22 cellular contexts compared by ENCODE assay signal in genomic region chr3:53661480-53661879, GRCh38.
DNase-seq lines count a peak whose midpoint lies in the region; ATAC-seq, FAIRE-seq and TF ChIP-seq lines count a peak whose summit lies in the region.
"Had no signal": no experiment of that assay in that cellular context is flagged by ENCODE, and none has a peak within 500 bp of the region (broad histone marks: within the 10 kb centered on the region; RNA-seq: fewer than 3 reads in every experiment).

No MANE protein-coding gene starts in this region.

- H3K27ac ChIP-seq in cardiac muscle cell (peak overlapping the region; percentile 79), heart right ventricle (no peak overlapping the region), K562 (ENCODE audit: extremely low read depth, low read depth, low read length) (no peak overlapping the region)
- H3K27ac ChIP-seq: 22Rv1; BLaER1 treated with 17β-estradiol and CSF1 and Interleukin-3, amounts not matched to agents 10 nM and 100 nM; GM23248 had no signal

- intact Hi-C loops in heart right ventricle (cut with DNase I) (no loop called here), K562 (cut with micrococcal nuclease) (no loop called here)

- no TSS peak for BruUV-seq in K562 (replicated peaks; lab: Mats Ljungman, UMichigan)

- peaks cover 19% of the 10 kb centered on the region for H3K36me3 Mint-ChIP-seq in nephron (ENCODE audit: low read depth)
- H3K36me3 Mint-ChIP-seq: CD14-positive monocyte had no signal

- FAIRE-seq in K562 (lab: Jason Lieb, UNC), result no peak
- FAIRE-seq: A204.1, D721Med, GM12892 had no signal

- H3K27me3 ChIP-seq in cardiac muscle cell (no peaks in the 10 kb centered on the region), heart right ventricle (peaks cover 0 to 12% (median 0%) of the 10 kb centered on the region in 7 donors), K562 (ENCODE audit: control insufficient read depth in 2 of 2, insufficient read depth in 2 of 2, low read length in 2 of 2) (peaks cover 0 to 6% of the 10 kb centered on the region in 2 experiments; a peak in 2 of 5 replicates)
- H3K27me3 ChIP-seq: BLaER1 treated with 17β-estradiol and CSF1 and Interleukin-3, amounts not matched to agents 10 nM and 100 nM had no signal

- 88 to 91% methylated on average over 5 of the region's 5 CpGs for WGBS in heart right ventricle, 2 donors
- WGBS in K562 (ENCODE audit: insufficient coverage, low coverage, missing lambda C conversion rate), result 2% methylated on average over 5 of the region's 5 CpGs

- in situ Hi-C loops in K562 (cut with MboI), result no loop called here

- TF ChIP-seq POLR2A in K562 (conservative IDR thresholded peaks at IDR 0.05), result no peak

- H2AFZ ChIP-seq in K562 (ENCODE audit: low read depth, low read length), result no peak overlapping the region
- H2AFZ ChIP-seq: GM23248 had no signal

- no peaks in the 10 kb centered on the region for H3K79me2 ChIP-seq in K562 (ENCODE audit: control insufficient read depth, insufficient read depth, low read length)

- H3K9ac ChIP-seq in K562 (ENCODE audit: insufficient read depth in 1 of 2, low read depth in 2 of 2, low read length in 2 of 2), result no peak overlapping the region
- H3K9ac ChIP-seq: BLaER1 treated with 17β-estradiol and CSF1 and Interleukin-3, amounts not matched to agents 10 nM and 100 nM; GM23248 had no signal

- DNase-seq in cardiac muscle cell (ENCODE audit: low read depth in 1 of 2, low spot score in 1 of 2) (no peak), heart right ventricle (no peak), K562 (ENCODE audit: extremely low read depth in 1 of 4, low spot score in 3 of 4) (no peak), NCI-H748 (lab: John Stamatoyannopoulos, UW; ENCODE audit: unreplicated experiment) (no peak), T-helper 9 cell (no peak)
- DNase-seq: CD4-positive, alpha-beta T cell; CD8-positive, alpha-beta memory T cell; DMS 273 treated with DMSO at 0.1 percent for 48 hours; DMS53; DMS79 treated with DMSO at 0.1 percent for 48 hours; GF-D8; GM23248; H9 had no signal

- no peak for TF ChIP-seq EP300 in K562 (IDR thresholded peaks at IDR 0.05; ENCODE audit: low read length)

- no peaks in the 10 kb centered on the region for H3K9me1 ChIP-seq in K562 (ENCODE audit: control insufficient read depth, insufficient read depth, low read length)

- TF ChIP-seq CTCF in cardiac muscle cell (IDR thresholded peaks at IDR 0.05; ENCODE audit: low read depth, low read length) (no peak), heart right ventricle (IDR thresholded peaks at IDR 0.05) (no peak), K562 (IDR thresholded peaks at IDR 0.05 in 2 of 3, conservative IDR thresholded peaks at IDR 0.05 in 1 of 3; ENCODE audit: insufficient read depth in 2 of 3, low read depth in 1 of 3, low read length in 3 of 3) (no peak), nephron (IDR thresholded peaks at IDR 0.05; ENCODE audit: unreplicated experiment in 3 of 3) (no peak)

- H3K4me3 Mint-ChIP-seq in nephron, result no peak overlapping the region
- H3K4me3 Mint-ChIP-seq: B cell; CD14-positive monocyte; CD4-positive, alpha-beta T cell; CD8-positive, alpha-beta memory T cell; H9 had no signal

- H3K4me1 ChIP-seq in cardiac muscle cell (ENCODE audit: low read depth) (peaks cover 20% of the 10 kb centered on the region), heart right ventricle (no peaks in the 10 kb centered on the region), K562 (replicated peaks in 1 of 2; ENCODE audit: control insufficient read depth in 2 of 2, insufficient read depth in 2 of 2, low read length in 2 of 2) (no peaks in the 10 kb centered on the region)

- H3K4me2 ChIP-seq in K562 (ENCODE audit: insufficient read depth, low read length), result no peak overlapping the region
- H3K4me2 ChIP-seq: BLaER1 treated with 17β-estradiol and CSF1 and Interleukin-3, amounts not matched to agents 10 nM and 100 nM had no signal

- ATAC-seq in heart right ventricle, result no peak
- ATAC-seq in K562, result no peak
- ATAC-seq in HG03354 (IDR thresholded peaks at IDR 0.05; ENCODE audit: poor library complexity, severe bottlenecking, unreplicated experiment), result no peak

- H3K4me3 ChIP-seq in cardiac muscle cell, result no peak overlapping the region
- H3K4me3 ChIP-seq in heart right ventricle, result no peak overlapping the region
- H3K4me3 ChIP-seq in K562, result no peak overlapping the region
- H3K4me3 ChIP-seq: BLaER1 treated with 17β-estradiol and CSF1 and Interleukin-3, amounts not matched to agents 10 nM and 100 nM; GM23248 had no signal

- H3K27ac Mint-ChIP-seq in nephron, result peak overlapping the region in 2 of 3 experiments; percentile 86 to 88
- H3K27ac Mint-ChIP-seq: B cell; CD4-positive, alpha-beta T cell; CD8-positive, alpha-beta memory T cell; H9 had no signal

- H3K9me3 ChIP-seq in cardiac muscle cell (ENCODE audit: low read depth), result no peaks in the 10 kb centered on the region
- H3K9me3 ChIP-seq in heart right ventricle, result peaks cover 0 to 27% (median 0%) of the 10 kb centered on the region in 11 donors
- H3K9me3 ChIP-seq in K562 (replicated peaks; ENCODE audit: control insufficient read depth, insufficient read depth, low read depth, low read length), result no peaks in the 10 kb centered on the region

- POLR2A ChIA-PET in K562 (lab: Yijun Ruan, JAX), result no interaction called here

- CTCF ChIA-PET in K562 (lab: Yijun Ruan, JAX; ENCODE audit: low intra/inter-chr PET ratio), result no interaction called here

- H3K36me3 ChIP-seq in cardiac muscle cell (no peaks in the 10 kb centered on the region), heart right ventricle (no peaks in the 10 kb centered on the region), K562 (ENCODE audit: control insufficient read depth, insufficient read depth, low read length) (no peaks in the 10 kb centered on the region)
- H3K36me3 ChIP-seq: BLaER1 treated with 17β-estradiol and CSF1 and Interleukin-3, amounts not matched to agents 10 nM and 100 nM had no signal

- peaks cover 15% of the 10 kb centered on the region for H3K9me3 Mint-ChIP-seq in nephron

- H3K27me3 Mint-ChIP-seq in nephron (ENCODE audit: low read depth), result peaks cover 8% of the 10 kb centered on the region
- H3K27me3 Mint-ChIP-seq: B cell had no signal

- H4K20me1 ChIP-seq in K562 (replicated peaks; ENCODE audit: control insufficient read depth, insufficient read depth, low read length), result no peaks in the 10 kb centered on the region
- H4K20me1 ChIP-seq: BLaER1 treated with 17β-estradiol and CSF1 and Interleukin-3, amounts not matched to agents 10 nM and 100 nM had no signal

- TF ChIP-seq RAD21 in K562 (CRISPR knock-in tag; conservative IDR thresholded peaks at IDR 0.05 in 1 of 2, IDR thresholded peaks at IDR 0.05 in 1 of 2), result no peak

- peaks cover 41% of the 10 kb centered on the region for H3K4me1 Mint-ChIP-seq in nephron
- H3K4me1 Mint-ChIP-seq: B cell; CD14-positive monocyte; CD8-positive, alpha-beta memory T cell; H9 had no signal

TF ChIP-seq in K562, 482 proteins besides CTCF, POLR2A, EP300 and RAD21:
- TF ChIP-seq ZNF407 (IDR thresholded peaks at IDR 0.05; ENCODE audit: low read depth), result no peak
- TF ChIP-seq ZNF274 (IDR thresholded peaks at IDR 0.05; ENCODE audit: borderline replicate concordance, low read depth, low read length), result peak; percentile 48; the same call in 1 of the 2 replicates
TF ChIP-seq in K562: peak in this region for 1.
